In the genomic region with DNA sequence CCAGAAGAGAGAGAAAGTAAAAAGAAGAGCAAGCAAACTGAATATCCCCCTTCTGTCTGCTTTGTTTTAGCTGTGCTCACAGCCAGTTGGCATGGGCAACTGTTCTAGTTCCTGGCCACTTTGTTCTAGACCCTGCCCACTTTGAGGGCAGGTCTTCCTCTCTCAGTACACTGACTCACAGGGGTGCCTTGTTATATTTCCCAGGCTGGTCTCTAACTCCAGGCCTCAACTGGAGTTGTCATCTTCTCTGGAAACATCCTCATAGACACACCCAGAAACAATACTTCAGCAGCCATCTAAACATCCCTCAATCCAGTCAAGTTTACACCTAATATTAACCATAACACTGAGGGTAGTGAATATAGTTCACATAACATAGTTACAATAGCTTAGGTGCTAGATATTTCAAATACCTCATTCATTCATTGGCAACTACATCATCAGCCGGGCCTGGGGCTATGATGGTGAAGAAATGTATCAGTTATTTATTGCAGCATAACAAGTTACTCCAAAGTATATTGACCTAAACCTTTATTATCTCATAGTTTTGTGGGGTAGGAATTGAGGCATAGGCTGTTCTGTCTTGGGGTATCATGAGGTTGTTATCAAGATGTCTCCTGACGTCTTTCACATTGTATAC, we compare ENCODE assay signal across 26 cellular contexts.
"Had no signal": no experiment of that assay in that cellular context is flagged by ENCODE, and none has a peak within 500 bp of the region (broad histone marks: within the 10 kb centered on the region; RNA-seq: fewer than 3 reads in every experiment).

No MANE protein-coding gene starts in this region.

- ATAC-seq: activated T-cell treated with anti-CD3 and anti-CD28 coated beads, Interleukin-2, amount 50 U/mL, for 72 hours had no signal

- H3K4me1 ChIP-seq: Peyer's patch had no signal

- H3K4me3 ChIP-seq: Peyer's patch, SJCRH30 had no signal

- H3K9me3 Mint-ChIP-seq: activated CD4-positive, alpha-beta memory T cell treated with anti-CD3 and anti-CD28 coated beads, Interleukin-2, amount 10 ng/mL, durations not matched to agents 7 days and 5 days; activated T-helper 2 cell treated with anti-CD3 and anti-CD28 coated beads, Interferon-gamma antibody, Interleukin-2, Interleukin-4, amounts not matched to agents 10 μg/mL and 5 μg/mL and 100 μg/mL, durations not matched to agents 14 hours and 24 hours and 36 hours had no signal

- H3K27me3 Mint-ChIP-seq: activated CD4-positive, alpha-beta memory T cell treated with anti-CD3 and anti-CD28 coated beads, Interleukin-2, amount 10 ng/mL, durations not matched to agents 7 days and 5 days; activated CD4-positive, alpha-beta T cell treated with anti-CD3 and anti-CD28 coated beads, Interleukin-2, amount 10 ng/mL, durations not matched to agents 7 days and 5 days; activated naive CD4-positive, alpha-beta T cell treated with anti-CD3 and anti-CD28 coated beads, Interleukin-2, amount 10 ng/mL, durations not matched to agents 7 days and 5 days; activated naive CD8-positive, alpha-beta T cell treated with anti-CD3 and anti-CD28 coated beads for 36 hours had no signal

- DNase-seq: activated CD4-positive, alpha-beta memory T cell treated with anti-CD3 and anti-CD28 coated beads, Interleukin-2, amount 10 ng/mL, durations not matched to agents 7 days and 5 days; activated CD4-positive, alpha-beta T cell treated with anti-CD3 and anti-CD28 coated beads, Interleukin-2, amount 10 ng/mL, durations not matched to agents 7 days and 5 days; activated CD4-positive, CD25-positive, alpha-beta regulatory T cell; activated gamma-delta T cell treated with Interleukin-2 at 50 U/mL for 16 hours; activated naive CD4-positive, alpha-beta T cell treated with anti-CD3 and anti-CD28 coated beads, Interleukin-2, amount 10 ng/mL, durations not matched to agents 7 days and 5 days; activated naive CD8-positive, alpha-beta T cell treated with anti-CD3 and anti-CD28 coated beads for 36 hours; activated T-cell treated with anti-CD3 and anti-CD28 coated beads for 4 hours; activated T-cell treated with anti-CD3 and anti-CD28 coated beads, Interleukin-2, amount 50 U/mL, for 72 hours; brain microvascular endothelial cell; NCI-H1048; NCI-H1417; NCI-H2029; NCI-H2107; NCI-H2171 treated with DMSO at 0.1 percent for 48 hours; NCI-H345; NCI-H510A; NCI-H526 treated with DMSO at 0.1 percent for 48 hours; NCI-H82; Peyer's patch; Right ventricle myocardium superior; SJCRH30; SK-N-SH; T-helper 1 cell had no signal

- H3K27ac ChIP-seq: brain microvascular endothelial cell, Peyer's patch, RWPE1, SJCRH30, VCaP had no signal

- H3K36me3 Mint-ChIP-seq: activated naive CD4-positive, alpha-beta T cell treated with anti-CD3 and anti-CD28 coated beads, Interleukin-2, amount 10 ng/mL, durations not matched to agents 7 days and 5 days had no signal

- H3K4me2 ChIP-seq: SK-N-SH had no signal

- H3K4me3 Mint-ChIP-seq: activated CD4-positive, alpha-beta memory T cell treated with anti-CD3 and anti-CD28 coated beads, Interleukin-2, amount 10 ng/mL, durations not matched to agents 7 days and 5 days; activated CD4-positive, alpha-beta T cell treated with anti-CD3 and anti-CD28 coated beads, Interleukin-2, amount 10 ng/mL, durations not matched to agents 7 days and 5 days; activated naive CD4-positive, alpha-beta T cell treated with anti-CD3 and anti-CD28 coated beads, Interleukin-2, amount 10 ng/mL, durations not matched to agents 7 days and 5 days; activated naive CD8-positive, alpha-beta T cell treated with anti-CD3 and anti-CD28 coated beads for 36 hours; activated T-cell treated with anti-CD3 and anti-CD28 coated beads, Interleukin-2, amount 50 U/mL, for 72 hours had no signal

- H3K9me3 ChIP-seq: Peyer's patch, SJCRH30, SK-N-SH had no signal

- H3K4me1 Mint-ChIP-seq: activated CD4-positive, alpha-beta memory T cell treated with anti-CD3 and anti-CD28 coated beads, Interleukin-2, amount 10 ng/mL, durations not matched to agents 7 days and 5 days; activated CD4-positive, alpha-beta T cell treated with anti-CD3 and anti-CD28 coated beads, Interleukin-2, amount 10 ng/mL, durations not matched to agents 7 days and 5 days; activated naive CD4-positive, alpha-beta T cell treated with anti-CD3 and anti-CD28 coated beads, Interleukin-2, amount 10 ng/mL, durations not matched to agents 7 days and 5 days had no signal

- H3K36me3 ChIP-seq: brain microvascular endothelial cell, Peyer's patch, SJCRH30 had no signal

- H3K9ac ChIP-seq: SK-N-SH had no signal

- H3K27me3 ChIP-seq: brain microvascular endothelial cell, Peyer's patch, SJCRH30 had no signal
